In the genomic region with DNA sequence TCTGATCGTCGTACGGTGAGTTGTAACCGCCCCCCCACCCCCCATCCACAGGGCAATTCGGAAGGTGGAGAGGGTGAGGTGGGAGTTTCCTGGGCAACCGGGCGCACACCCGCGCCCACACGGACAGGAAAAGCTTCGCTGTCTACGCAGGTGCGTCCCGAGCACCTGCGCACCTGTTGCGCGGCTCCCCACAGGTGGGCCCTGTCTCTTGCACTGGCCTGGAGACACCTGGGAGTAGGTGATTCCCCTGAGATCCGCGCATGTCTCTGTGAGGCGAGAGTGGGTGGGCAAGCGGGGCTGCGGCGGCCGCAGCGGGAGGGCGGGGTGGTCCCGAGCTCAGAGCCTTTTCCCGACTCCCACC, we compare ENCODE assay signal across 8 cellular contexts. TPM values are rescaled to one million over a fixed set of nuclear protein-coding genes. Genes with fewer than 3 reads are reported as not detected.
DNase-seq lines count a peak whose midpoint lies in the region; ATAC-seq and TF ChIP-seq lines count a peak whose summit lies in the region.

No MANE protein-coding gene starts in this region.

- H3K36me3 Mint-ChIP-seq in T-helper 17 cell (ENCODE audit: low read depth) (peaks cover 4% of the 10 kb centered on the region), HFFc6 (ENCODE audit: low read depth) (no peaks in the 10 kb centered on the region)

- peaks cover 11% of the 10 kb centered on the region for H3K4me1 Mint-ChIP-seq in T-helper 17 cell
- peaks cover 23% of the 10 kb centered on the region for H3K4me1 Mint-ChIP-seq in HFFc6 (ENCODE audit: low read depth)

- no peak overlapping the region for H3K14ac ChIP-seq in mesenchymal stem cell (ENCODE audit: low read length in 2 of 2)

- H3K79me1 ChIP-seq in mesenchymal stem cell (replicated peaks; ENCODE audit: low read length, poor library complexity, severe bottlenecking), result no peaks in the 10 kb centered on the region

- H2BK5ac ChIP-seq in mesenchymal stem cell (ENCODE audit: low read depth, low read length, poor library complexity, severe bottlenecking), result no peak overlapping the region

- ATAC-seq in HG02571 (IDR thresholded peaks at IDR 0.05; ENCODE audit: unreplicated experiment) (peak; percentile 26), T-helper 17 cell (peak; percentile 50)

- H4K8ac ChIP-seq in mesenchymal stem cell (ENCODE audit: low read length), result no peak overlapping the region

- H3K27me3 ChIP-seq in BLaER1, result peaks cover 59% of the 10 kb centered on the region
- peaks cover 41 to 49% of the 10 kb centered on the region in 2 experiments for H3K27me3 ChIP-seq in mesenchymal stem cell (ENCODE audit: control insufficient read depth in 1 of 2, insufficient read depth in 1 of 2, low read length in 2 of 2)

- H2AK5ac ChIP-seq in mesenchymal stem cell (ENCODE audit: low read length, severe bottlenecking), result no peak overlapping the region

- H4K20me1 ChIP-seq in BLaER1, result peaks cover 37% of the 10 kb centered on the region

- peaks cover 25% of the 10 kb centered on the region for H3K4me1 ChIP-seq in BLaER1
- H3K4me1 ChIP-seq in mesenchymal stem cell (ENCODE audit: control insufficient read depth, insufficient read depth, low read depth, low read length), result peaks cover 14% of the 10 kb centered on the region

- 6% methylated on average over 19 of the region's 28 CpGs for WGBS in mesenchymal stem cell

- H3K9ac ChIP-seq in BLaER1 (0 out of 2 replicates have a peak overlapping the region, but pooled peaks have one; percentile 40), mesenchymal stem cell (ENCODE audit: low read length) (no peak overlapping the region)

- H2AFZ ChIP-seq in mesenchymal stem cell (ENCODE audit: low read depth, low read length), result no peak overlapping the region

- H3K23ac ChIP-seq in mesenchymal stem cell (ENCODE audit: low read length in 2 of 2), result peak overlapping the region in 1 of 2 experiments; percentile 84

- H3K36me3 ChIP-seq in BLaER1, result no peaks in the 10 kb centered on the region
- no peaks in the 10 kb centered on the region for H3K36me3 ChIP-seq in mesenchymal stem cell (ENCODE audit: control insufficient read depth in 1 of 2, insufficient read depth in 2 of 2, low read depth in 1 of 2, low read length in 2 of 2)

- DNase-seq in T-helper 17 cell, result no peak
- no peak for DNase-seq in mesenchymal stem cell
- DNase-seq in KG1 (lab: John Stamatoyannopoulos, UW), result no peak
- DNase-seq in HuH-7 (ENCODE audit: low spot score), result no peak
- DNase-seq in HFFc6, result no peak
- DNase-seq in GM10248 (ENCODE audit: extremely low spot score), result no peak

- no peak overlapping the region for H2BK15ac ChIP-seq in mesenchymal stem cell (ENCODE audit: low read depth, poor library complexity, severe bottlenecking)

- no peak overlapping the region for H3K4ac ChIP-seq in mesenchymal stem cell (ENCODE audit: low read depth in 1 of 2, low read length in 2 of 2)

- no peak overlapping the region for H2BK12ac ChIP-seq in mesenchymal stem cell (ENCODE audit: low read length in 2 of 2)

- H3K27ac ChIP-seq in BLaER1, result no peak overlapping the region
- H3K27ac ChIP-seq in mesenchymal stem cell (ENCODE audit: low read length, poor library complexity, severe bottlenecking), result no peak overlapping the region

- CTCF ChIA-PET in GM10248 (lab: Yijun Ruan, JAX), result no interaction called here

- peak overlapping the region; percentile 69 for H3K4me3 ChIP-seq in BLaER1
- H3K4me3 ChIP-seq in mesenchymal stem cell (ENCODE audit: insufficient read depth in 1 of 2, low read depth in 1 of 2, low read length in 2 of 2), result peak overlapping the region in 1 of 2 experiments; percentile 36

- H3K9me3 Mint-ChIP-seq in HFFc6, result no peaks in the 10 kb centered on the region

- H2BK120ac ChIP-seq in mesenchymal stem cell (ENCODE audit: low read depth, low read length), result no peak overlapping the region

- POLR2A ChIA-PET in GM10248 (lab: Yijun Ruan, JAX), result no interaction called here

- H3K27ac Mint-ChIP-seq in T-helper 17 cell (no peak overlapping the region), HFFc6 (no peak overlapping the region)

- TF ChIP-seq CTCF in HFFc6 (IDR thresholded peaks at IDR 0.05) (no peak), GM10248 (IDR thresholded peaks at IDR 0.05; ENCODE audit: control extremely low read depth, extremely low read depth, low read depth, missing control alignments) (no peak)

- no peak overlapping the region for H3K18ac ChIP-seq in mesenchymal stem cell (ENCODE audit: low read depth in 1 of 2, low read length in 2 of 2)

- H3K4me3 Mint-ChIP-seq in T-helper 17 cell (peak overlapping the region; percentile 76), HFFc6 (no peak overlapping the region)

- peaks cover 53% of the 10 kb centered on the region for H3K27me3 Mint-ChIP-seq in T-helper 17 cell
- peaks cover 48% of the 10 kb centered on the region for H3K27me3 Mint-ChIP-seq in HFFc6 (ENCODE audit: insufficient read depth)

- H3K9me3 ChIP-seq in BLaER1, result no peaks in the 10 kb centered on the region
- H3K9me3 ChIP-seq in T-helper 17 cell (ENCODE audit: control insufficient read depth, low read length, poor library complexity, severe bottlenecking), result no peaks in the 10 kb centered on the region
- H3K9me3 ChIP-seq in mesenchymal stem cell (ENCODE audit: control insufficient read depth, low read length), result no peaks in the 10 kb centered on the region

- no peak overlapping the region for H4K91ac ChIP-seq in mesenchymal stem cell (ENCODE audit: low read length)

- H3K4me2 ChIP-seq in BLaER1, result peak overlapping the region; percentile 100
- H3K4me2 ChIP-seq in mesenchymal stem cell (ENCODE audit: low read length, poor library complexity, severe bottlenecking), result peak overlapping the region; percentile 92

RNA-seq across cellular contexts. Expression of gene ATP6V1C2, which starts 0.5 kb away (rescaled TPM):
- not detected for total RNA-seq in T-helper 17 cell
- polyA plus RNA-seq in mesenchymal stem cell (2013, experiment 1 of 2), result 0.07 TPM
- 0.07 TPM for polyA plus RNA-seq in mesenchymal stem cell (2013, experiment 2 of 2)
- total RNA-seq in HFFc6 (2021; fragmentation: NEBNext Ultra II Directional; extraction: Animal tissue kit (Norgen Biotek cat#: 25700)), result not detected

RNA-seq across cellular contexts. Expression of gene NOL10, which starts 31.2 kb away (rescaled TPM):
- 10 to 100 TPM; 20.6 to 21.4 TPM for total RNA-seq in T-helper 17 cell
- polyA plus RNA-seq in mesenchymal stem cell (2013, experiment 1 of 2), result 16.1 TPM
- polyA plus RNA-seq in mesenchymal stem cell (2013, experiment 2 of 2), result 15.1 TPM
- total RNA-seq in HFFc6 (2021; fragmentation: NEBNext Ultra II Directional; extraction: Animal tissue kit (Norgen Biotek cat#: 25700)), result 10 to 100 TPM; 27.5 to 31.1 (median 30.8) TPM
